Comparison of ENCODE assay signal across 8 cellular contexts in the genomic region with DNA sequence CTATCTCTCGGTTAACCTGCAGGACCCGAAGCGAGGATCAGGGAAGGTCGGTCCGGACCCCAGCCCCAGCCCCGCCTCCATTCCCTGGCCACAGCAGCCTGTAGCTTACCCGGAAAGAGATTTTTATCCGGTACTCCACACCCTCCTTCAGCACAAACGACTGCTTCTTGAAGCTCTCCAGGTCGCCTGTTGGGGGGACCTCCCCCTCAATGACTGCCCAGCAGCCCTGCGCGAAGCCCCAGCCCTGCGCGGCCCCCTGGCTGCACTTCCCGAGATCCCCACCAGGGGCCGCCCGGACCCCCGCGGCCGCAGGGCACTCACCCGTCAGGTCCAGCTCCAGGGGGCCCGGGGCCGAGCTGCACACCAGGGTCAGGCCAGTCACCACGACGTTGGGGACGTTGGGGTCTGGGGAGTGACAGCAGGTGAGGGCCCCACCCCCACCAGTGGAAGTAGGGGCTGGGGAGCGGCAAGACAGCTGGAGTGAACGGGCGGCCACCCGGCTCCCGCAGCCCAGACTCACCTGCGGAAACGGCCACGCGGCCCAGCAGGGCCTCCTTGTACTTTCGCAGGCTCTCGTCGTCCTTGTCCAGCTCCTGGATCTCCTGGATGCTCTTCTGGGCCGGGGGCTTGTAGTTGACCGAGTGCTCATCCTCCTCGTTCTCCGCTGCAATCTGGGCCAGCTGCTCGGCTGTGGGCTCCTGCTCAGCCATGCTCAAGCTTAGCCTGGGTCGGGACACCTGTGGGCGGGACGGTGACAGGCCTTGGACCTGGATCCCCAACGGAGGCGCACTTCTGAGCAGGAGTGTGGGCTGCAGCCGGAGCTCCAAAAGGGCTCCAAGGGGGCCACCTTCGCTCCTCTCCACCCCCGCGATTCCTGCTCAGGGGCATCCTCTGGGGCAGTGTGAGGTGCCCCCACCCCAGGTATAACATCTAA. TPM values are rescaled to one million over a fixed set of nuclear protein-coding genes. Genes with fewer than 3 reads are reported as not detected.
DNase-seq lines count a peak whose midpoint lies in the region; ATAC-seq and TF ChIP-seq lines count a peak whose summit lies in the region.

No MANE protein-coding gene starts in this region.

- ATAC-seq in CD4-positive, CD25-positive, alpha-beta regulatory T cell (ENCODE audit: low read depth in 2 of 2) = no peak
- ATAC-seq in foreskin keratinocyte (no peak), GM21737 (IDR thresholded peaks at IDR 0.05; ENCODE audit: unreplicated experiment) (no peak)

- peak overlapping the region; percentile 97 for H3K27ac ChIP-seq in CD4-positive, CD25-positive, alpha-beta regulatory T cell (ENCODE audit: insufficient read depth, low read length, poor library complexity, severe bottlenecking)
- H3K27ac ChIP-seq in foreskin keratinocyte (peak overlapping the region; percentile 87), ovary (peak overlapping the region; percentile 87 to 95)

- H3K4me3 Mint-ChIP-seq in CD4-positive, CD25-positive, alpha-beta regulatory T cell = peak overlapping the region; percentile 86 to 99 (median 90)

- H3K4me3 ChIP-seq in CD4-positive, CD25-positive, alpha-beta regulatory T cell (ENCODE audit: low read depth, low read length) = peak overlapping the region; percentile 67
- H3K4me3 ChIP-seq in ovary = peak overlapping the region; percentile 90

- H3K9me3 ChIP-seq in CD4-positive, CD25-positive, alpha-beta regulatory T cell (ENCODE audit: control insufficient read depth in 2 of 2, low read length in 2 of 2) = no peaks in the 10 kb centered on the region
- no peaks in the 10 kb centered on the region for H3K9me3 ChIP-seq in ovary

- intact Hi-C loops in ovary (cut with DNase I) = no loop called here

- H3K4me1 ChIP-seq in CD4-positive, CD25-positive, alpha-beta regulatory T cell (ENCODE audit: control insufficient read depth, insufficient read depth, low read length, poor library complexity, severe bottlenecking) = peaks cover 48% of the 10 kb centered on the region
- H3K4me1 ChIP-seq in foreskin keratinocyte (no peaks in the 10 kb centered on the region), ovary (ENCODE audit: insufficient read depth) (peaks cover 12% of the 10 kb centered on the region)

- no peak for TF ChIP-seq EP300 in ovary (IDR thresholded peaks at IDR 0.05)

- no peaks in the 10 kb centered on the region for H3K27me3 Mint-ChIP-seq in CD4-positive, CD25-positive, alpha-beta regulatory T cell

- peaks cover 3% of the 10 kb centered on the region for H3K36me3 Mint-ChIP-seq in CD4-positive, CD25-positive, alpha-beta regulatory T cell

- H3K27me3 ChIP-seq in CD4-positive, CD25-positive, alpha-beta regulatory T cell (ENCODE audit: control insufficient read depth, insufficient read depth, low read length) = no peaks in the 10 kb centered on the region
- H3K27me3 ChIP-seq in foreskin keratinocyte (no peaks in the 10 kb centered on the region), ovary (no peaks in the 10 kb centered on the region)

- peaks cover 0 to 52% (median 8%) of the 10 kb centered on the region in 4 donors for H3K4me1 Mint-ChIP-seq in CD4-positive, CD25-positive, alpha-beta regulatory T cell

- H3K36me3 ChIP-seq in CD4-positive, CD25-positive, alpha-beta regulatory T cell (ENCODE audit: control insufficient read depth, insufficient read depth, low read length) = peaks cover 16% of the 10 kb centered on the region
- H3K36me3 ChIP-seq in ovary = no peaks in the 10 kb centered on the region

- H3K27ac Mint-ChIP-seq in CD4-positive, CD25-positive, alpha-beta regulatory T cell = peak overlapping the region; percentile 82 to 95 (median 91)

- WGBS in ovary, 3 donors = 20 to 34% (median 20%) methylated on average over 41 to 52 of the region's 52 CpGs

- H3K9me3 Mint-ChIP-seq in CD4-positive, CD25-positive, alpha-beta regulatory T cell = peaks cover 0 to 1% (median 0%) of the 10 kb centered on the region in 7 donors

- DNase-seq in CD4-positive, CD25-positive, alpha-beta regulatory T cell = peak in 1 of 3 donors; percentile 31
- DNase-seq in HT1080 (ENCODE audit: low read depth) = peak; percentile 56
- DNase-seq in activated CD8-positive, alpha-beta memory T cell treated with anti-CD3 and anti-CD28 coated beads, Interleukin-2, amount 50 U/mL, for 4 hours = peak; percentile 46
- DNase-seq in foreskin keratinocyte = no peak
- peak; percentile 41 to 78 (median 64) for DNase-seq in ovary
- no peak for DNase-seq in hippocampal formation (lab: John Stamatoyannopoulos, UW)
- DNase-seq in NOMO-1 (lab: John Stamatoyannopoulos, UW; ENCODE audit: unreplicated experiment in 2 of 2) = no peak

- TF ChIP-seq CTCF in foreskin keratinocyte (conservative IDR thresholded peaks at IDR 0.05) (peak; percentile 71), ovary (IDR thresholded peaks at IDR 0.05) (peak; percentile 85 to 88 (median 88))

- TF ChIP-seq POLR2A in ovary (IDR thresholded peaks at IDR 0.05) = no peak

RNA-seq across cellular contexts. Expression of a gene that starts 1.6 kb away (rescaled TPM):
- total RNA-seq in CD4-positive, CD25-positive, alpha-beta regulatory T cell = 578 TPM
- 100 to 1,000 TPM in 2 of 4 donors, 10 to 100 TPM in 2; 91.4 to 141 (median 99.4) TPM for polyA plus RNA-seq in CD4-positive, CD25-positive, alpha-beta regulatory T cell
- total RNA-seq in HT1080 (2014; rRNA removed; shearing (Covaris generic)) = 206 and 315 TPM in 2 replicates
- 342 and 403 TPM in 2 replicates for polyA plus RNA-seq in HT1080 (2015; cell fraction: cytosol; rRNA removed)
- 231 and 245 TPM in 2 replicates for polyA plus RNA-seq in HT1080 (2015; cell fraction: nucleus; rRNA removed)
- total RNA-seq in foreskin keratinocyte (574 and 576 TPM in 2 replicates), ovary (100 to 1,000 TPM in 6 of 7 donors, 10 to 100 TPM in 1; 52.0 to 455 (median 318) TPM)
- polyA plus RNA-seq in foreskin keratinocyte (644 and 645 TPM in 2 replicates), ovary (100 to 1,000 TPM in 1 of 2 donors, 10 to 100 TPM in 1; 65.8 to 158 TPM)

RNA-seq across cellular contexts. Expression of a gene that starts 9.2 kb away (rescaled TPM):
- total RNA-seq in CD4-positive, CD25-positive, alpha-beta regulatory T cell = 231 TPM
- 100 to 1,000 TPM; 186 to 216 (median 207) TPM for polyA plus RNA-seq in CD4-positive, CD25-positive, alpha-beta regulatory T cell
- total RNA-seq in HT1080 (2014; rRNA removed; shearing (Covaris generic)) = 784 and 825 TPM in 2 replicates
- polyA plus RNA-seq in HT1080 (2015; cell fraction: cytosol; rRNA removed) = 842 and 901 TPM in 2 replicates
- polyA plus RNA-seq in HT1080 (2015; cell fraction: nucleus; rRNA removed) = 1,349 and 1,466 TPM in 2 replicates
- total RNA-seq in foreskin keratinocyte (617 and 692 TPM in 2 replicates), ovary (100 to 1,000 TPM; 230 to 435 (median 312) TPM)
- polyA plus RNA-seq in foreskin keratinocyte (632 and 778 TPM in 2 replicates), ovary (1,000 to 10,000 TPM in 1 of 2 donors, 100 to 1,000 TPM in 1; 222 to 2,080 TPM)

RNA-seq across cellular contexts. Expression of a gene that starts 21.9 kb away (rescaled TPM):
- 90.9 TPM for total RNA-seq in CD4-positive, CD25-positive, alpha-beta regulatory T cell
- 10 to 100 TPM; 24.8 to 57.6 (median 39.6) TPM for polyA plus RNA-seq in CD4-positive, CD25-positive, alpha-beta regulatory T cell
- 311 and 338 TPM in 2 replicates for total RNA-seq in HT1080 (2014; rRNA removed; shearing (Covaris generic))
- polyA plus RNA-seq in HT1080 (2015; cell fraction: cytosol; rRNA removed) = 131 and 161 TPM in 2 replicates
- polyA plus RNA-seq in HT1080 (2015; cell fraction: nucleus; rRNA removed) = 99.6 and 110 TPM in 2 replicates
- total RNA-seq in foreskin keratinocyte = 115 and 140 TPM in 2 replicates
- polyA plus RNA-seq in foreskin keratinocyte = 142 and 156 TPM in 2 replicates
- total RNA-seq in ovary = 100 to 1,000 TPM in 1 of 7 donors, 10 to 100 TPM in 6; 27.2 to 160 (median 58.5) TPM
- polyA plus RNA-seq in ovary = 10 to 100 TPM; 14.2 to 34.1 TPM

RNA-seq across cellular contexts. Expression of a gene that starts 22.0 kb away (rescaled TPM):
- 44.4 TPM for total RNA-seq in CD4-positive, CD25-positive, alpha-beta regulatory T cell
- 100 to 1,000 TPM; 262 to 331 (median 290) TPM for polyA plus RNA-seq in CD4-positive, CD25-positive, alpha-beta regulatory T cell
- 100 and 133 TPM in 2 replicates for total RNA-seq in HT1080 (2014; rRNA removed; shearing (Covaris generic))
- 183 and 246 TPM in 2 replicates for polyA plus RNA-seq in HT1080 (2015; cell fraction: cytosol; rRNA removed)
- polyA plus RNA-seq in HT1080 (2015; cell fraction: nucleus; rRNA removed) = 50.9 and 84.9 TPM in 2 replicates
- total RNA-seq in foreskin keratinocyte (160 and 168 TPM in 2 replicates), ovary (100 to 1,000 TPM in 1 of 7 donors, 10 to 100 TPM in 6; 49.4 to 135 (median 81.0) TPM)
- polyA plus RNA-seq in foreskin keratinocyte (295 and 335 TPM in 2 replicates), ovary (100 to 1,000 TPM in 1 of 2 donors, 1 to 10 TPM in 1; 6.1 to 132 TPM)

RNA-seq across cellular contexts. Expression of a gene that starts 32.5 kb away (rescaled TPM):
- not detected for total RNA-seq in CD4-positive, CD25-positive, alpha-beta regulatory T cell
- under 1 TPM in 1 of 4 donors, not detected in 3; 0.10 TPM for polyA plus RNA-seq in CD4-positive, CD25-positive, alpha-beta regulatory T cell
- total RNA-seq in HT1080 (2014; rRNA removed; shearing (Covaris generic)) = 0.13 and 0.34 TPM in 2 replicates
- 0.40 and 0.47 TPM in 2 replicates for polyA plus RNA-seq in HT1080 (2015; cell fraction: cytosol; rRNA removed)
- 0.18 and 0.22 TPM in 2 replicates for polyA plus RNA-seq in HT1080 (2015; cell fraction: nucleus; rRNA removed)
- total RNA-seq in foreskin keratinocyte (0.21 and 0.27 TPM in 2 replicates), ovary (1 to 10 TPM in 5 of 7 donors, under 1 TPM in 2; 0.67 to 3.1 (median 1.4) TPM)
- polyA plus RNA-seq in foreskin keratinocyte (0.19 and 0.32 TPM in 2 replicates), ovary (1 to 10 TPM in 1 of 2 donors, under 1 TPM in 1; 0.43 to 1.3 TPM)

Comparison
In these comparisons a context has a peak if more than half of its experiments do, and no peak if none do; other contexts are left out.
1. DNase-seq: peak in HT1080 (single experiment), activated CD8-positive, alpha-beta memory T cell treated with anti-CD3 and anti-CD28 coated beads, Interleukin-2, amount 50 U/mL, for 4 hours (single experiment) and ovary (5 of 5); none in foreskin keratinocyte (0 of 2), hippocampal formation (0 of 2) and NOMO-1 (0 of 2).
2. Peak in every context shown above with its lines, with median percentiles within 50 percentile points of each other: H3K27ac ChIP-seq.